Comparison of ENCODE assay signal across 11 cellular contexts in genomic region chr14:93965287-93965821, GRCh38. TPM values are rescaled to one million over a fixed set of nuclear protein-coding genes. Genes with fewer than 3 reads are reported as not detected.
DNase-seq lines count a peak whose midpoint lies in the region; ATAC-seq and TF ChIP-seq lines count a peak whose summit lies in the region.
"Had no signal": no experiment of that assay in that cellular context is flagged by ENCODE, and none has a peak within 500 bp of the region (broad histone marks: within the 10 kb centered on the region; RNA-seq: fewer than 3 reads in every experiment).

No MANE protein-coding gene starts in this region.

- H3K27me3 Mint-ChIP-seq in CD14-positive monocyte (ENCODE audit: low read depth in 3 of 3) = peaks cover 4 to 12% (median 11%) of the 10 kb centered on the region in 3 donors
- H3K27me3 Mint-ChIP-seq in central memory CD8-positive, alpha-beta T cell = no peaks in the 10 kb centered on the region
- H3K27me3 Mint-ChIP-seq in mesothelial cell of epicardium (ENCODE audit: low read depth) = no peaks in the 10 kb centered on the region

- peaks cover 5 to 14% of the 10 kb centered on the region in 2 donors for H3K36me3 Mint-ChIP-seq in CD14-positive monocyte
- H3K36me3 Mint-ChIP-seq in central memory CD8-positive, alpha-beta T cell (ENCODE audit: insufficient read depth) = peaks cover 22% of the 10 kb centered on the region
- H3K36me3 Mint-ChIP-seq in mesothelial cell of epicardium = no peaks in the 10 kb centered on the region

- ATAC-seq in central memory CD8-positive, alpha-beta T cell (replicated peaks; ENCODE audit: extremely low read depth, poor library complexity, severe bottlenecking) = no peak
- peak; percentile 49 for ATAC-seq in omental fat pad (ENCODE audit: low FRiP score)
- no peak for ATAC-seq in HG03469 (IDR thresholded peaks at IDR 0.05; ENCODE audit: unreplicated experiment)
- no peak for ATAC-seq in stimulated activated naive CD8-positive, alpha-beta T cell treated with anti-CD3 and anti-CD28 coated beads, Interleukin-15, Interleukin-2, amounts not matched to agents 100 U/mL and 50 U/mL, for 24 hours
- no peak for ATAC-seq in HG02759 (IDR thresholded peaks at IDR 0.05; ENCODE audit: unreplicated experiment)

- no peak for TF ChIP-seq CTCF in CD14-positive monocyte (IDR thresholded peaks at IDR 0.05)
- TF ChIP-seq CTCF in omental fat pad (IDR thresholded peaks at IDR 0.05) = no peak
- no peak for TF ChIP-seq CTCF in mesothelial cell of epicardium (IDR thresholded peaks at IDR 0.05; ENCODE audit: unreplicated experiment)

- intact Hi-C loops in CD14-positive monocyte (cut with micrococcal nuclease) = loop anchor here in 1 of 2 donors (10.0 kb wide), 1 partner anchor 631 kb away; the partner anchor contains the start of gene BTBD7

- H3K27ac Mint-ChIP-seq in CD14-positive monocyte = peak overlapping the region in 4 of 7 donors; percentile 11 to 35 (median 30)
- peak overlapping the region; percentile 93 for H3K27ac Mint-ChIP-seq in central memory CD8-positive, alpha-beta T cell (ENCODE audit: low read depth)
- H3K27ac Mint-ChIP-seq in mesothelial cell of epicardium = no peak overlapping the region
- H3K27ac Mint-ChIP-seq: endodermal cell had no signal

- H3K9me3 Mint-ChIP-seq in CD14-positive monocyte (no peaks in the 10 kb centered on the region), mesothelial cell of epicardium (no peaks in the 10 kb centered on the region)
- H3K9me3 Mint-ChIP-seq in central memory CD8-positive, alpha-beta T cell = peaks cover 6% of the 10 kb centered on the region
- H3K9me3 Mint-ChIP-seq: endodermal cell had no signal

- H3K4me3 Mint-ChIP-seq in CD14-positive monocyte (no peak overlapping the region), mesothelial cell of epicardium (no peak overlapping the region)
- no peak overlapping the region for H3K4me3 Mint-ChIP-seq in central memory CD8-positive, alpha-beta T cell
- H3K4me3 Mint-ChIP-seq: endodermal cell had no signal

- DNase-seq in CD14-positive monocyte (ENCODE audit: low spot score) (no peak), LHCN-M2 (ENCODE audit: low read depth) (peak; percentile 66), omental fat pad (ENCODE audit: low spot score) (no peak), mesothelial cell of epicardium (ENCODE audit: low spot score in 2 of 2, unreplicated experiment in 2 of 2) (no peak)
- no peak for DNase-seq in central memory CD8-positive, alpha-beta T cell (ENCODE audit: low spot score in 2 of 2)
- no peak for DNase-seq in stimulated activated naive CD8-positive, alpha-beta T cell treated with anti-CD3 and anti-CD28 coated beads, Interleukin-15, Interleukin-2, amounts not matched to agents 100 U/mL and 50 U/mL, for 24 hours
- DNase-seq: endodermal cell, NCI-H1694 treated with DMSO at 0.1 percent for 48 hours had no signal

- H3K4me1 Mint-ChIP-seq in CD14-positive monocyte (peaks cover 77% of the 10 kb centered on the region), mesothelial cell of epicardium (peaks cover under 1% of the 10 kb centered on the region)
- peaks cover 63% of the 10 kb centered on the region for H3K4me1 Mint-ChIP-seq in central memory CD8-positive, alpha-beta T cell
- H3K4me1 Mint-ChIP-seq: endodermal cell had no signal

RNA-seq across cellular contexts. Expression of gene ASB2, which starts 11.0 kb away (rescaled TPM):
- polyA plus RNA-seq in CD14-positive monocyte = 1 to 10 TPM in 1 of 2 donors, under 1 TPM in 1; 0.25 to 1.4 TPM
- total RNA-seq in LHCN-M2 (2014; rRNA removed) = 0.40 TPM in 1 of 2 replicates, not detected in the other
- polyA plus RNA-seq in LHCN-M2 (2012) = not detected
- 1 to 10 TPM in 1 of 4 donors, under 1 TPM in 3; 0.36 to 2.4 (median 0.56) TPM for total RNA-seq in omental fat pad
- total RNA-seq in mesothelial cell of epicardium = 1.2 to 1.9 TPM (median 1.5 TPM) in 3 replicates

RNA-seq across cellular contexts. Expression of gene CCDC197, which starts 31.7 kb away (rescaled TPM):
- not detected for polyA plus RNA-seq in CD14-positive monocyte
- not detected in 2 replicates for total RNA-seq in LHCN-M2 (2014; rRNA removed)
- polyA plus RNA-seq in LHCN-M2 (2012) = not detected
- not detected for total RNA-seq in omental fat pad
- total RNA-seq in mesothelial cell of epicardium = not detected in 3 replicates
- total RNA-seq: endodermal cell, subcutaneous adipose tissue had no signal

RNA-seq across cellular contexts. Expression of gene FAM181A, which starts 38.2 kb away (rescaled TPM):
- not detected for polyA plus RNA-seq in CD14-positive monocyte
- total RNA-seq in LHCN-M2 (2014; rRNA removed) (not detected in 2 replicates), omental fat pad (not detected), mesothelial cell of epicardium (not detected in 3 replicates)
- not detected for polyA plus RNA-seq in LHCN-M2 (2012)
- total RNA-seq: endodermal cell, subcutaneous adipose tissue had no signal
